1 cellular context compared by ENCODE assay signal in genomic region chr9:132887181-132888120, GRCh38.
TF ChIP-seq lines count a peak whose summit lies in the region.

No MANE protein-coding gene starts in this region.

TF ChIP-seq in A549, 52 proteins besides CTCF, POLR2A, EP300 and RAD21 (continued from another document):
- TF ChIP-seq ELK1 (IDR thresholded peaks at IDR 0.05; ENCODE audit: low read depth, low read length) (no peak), MAZ (IDR thresholded peaks at IDR 0.05; ENCODE audit: borderline replicate concordance, low read depth, low read length) (no peak), HDAC2 (IDR thresholded peaks at IDR 0.05) (no peak), NFE2L2 (conservative IDR thresholded peaks at IDR 0.05; ENCODE audit: low read length) (no peak), BHLHE40 (IDR thresholded peaks at IDR 0.05; ENCODE audit: low read depth, low read length) (no peak), SREBF2 (IDR thresholded peaks at IDR 0.05) (no peak), KDM5A (IDR thresholded peaks at IDR 0.05) (no peak), CBX2 (IDR thresholded peaks at IDR 0.05; ENCODE audit: borderline replicate concordance, low read depth) (no peak), REST (IDR thresholded peaks at IDR 0.05) (no peak), MAX (IDR thresholded peaks at IDR 0.05) (no peak), CHD4 (IDR thresholded peaks at IDR 0.05; ENCODE audit: borderline replicate concordance) (no peak), EHMT2 (IDR thresholded peaks at IDR 0.05; ENCODE audit: low read depth) (no peak), ATOH8 (CRISPR knock-in tag; IDR thresholded peaks at IDR 0.05; ENCODE audit: low read depth) (no peak)
